Comparison of ENCODE assay signal across 6 cellular contexts in the genomic region with DNA sequence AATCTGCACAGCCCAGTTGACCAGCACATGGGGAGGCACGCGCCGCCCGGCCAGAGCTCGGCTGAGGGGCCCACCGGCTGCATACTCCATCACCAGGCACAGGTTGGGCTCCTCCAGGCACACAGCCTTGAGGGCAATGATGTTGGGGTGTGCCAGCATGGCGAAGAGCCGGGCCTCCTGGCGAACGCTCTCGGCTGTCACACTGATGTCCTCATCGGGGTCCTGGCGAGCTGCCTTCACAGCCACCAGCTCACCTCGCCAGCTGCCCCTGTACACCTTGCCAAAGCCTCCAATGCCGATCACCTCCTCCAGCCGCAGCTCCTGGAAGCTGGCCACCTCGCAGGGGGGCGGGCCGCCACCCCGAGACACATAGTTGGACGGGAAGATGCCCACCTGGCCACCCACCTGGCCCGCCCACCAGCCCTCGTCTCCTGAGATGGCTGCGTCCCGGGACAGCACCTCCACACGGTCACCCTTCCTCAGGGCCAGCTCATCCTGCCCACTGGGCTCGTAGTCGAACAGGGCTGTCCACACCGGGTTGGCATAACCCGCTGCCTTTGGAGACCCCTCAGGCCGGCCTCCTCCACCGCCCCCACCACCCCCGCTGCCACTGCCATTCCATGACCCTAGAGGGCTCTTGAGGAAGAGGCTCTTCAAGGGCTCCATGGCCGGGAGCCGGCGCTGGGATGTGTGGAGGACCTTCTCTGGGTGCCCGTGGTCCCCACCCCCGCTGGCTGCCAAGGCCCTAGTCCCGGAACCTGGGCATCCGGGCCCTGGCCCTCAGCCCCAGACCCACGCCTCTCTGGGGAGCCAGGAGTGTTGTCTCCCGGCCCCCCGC. TPM values are rescaled to one million over a fixed set of nuclear protein-coding genes. Genes with fewer than 3 reads are reported as not detected.
DNase-seq lines count a peak whose midpoint lies in the region; ATAC-seq and TF ChIP-seq lines count a peak whose summit lies in the region.

No MANE protein-coding gene starts in this region.

- CTCF ChIA-PET in Caco-2 (lab: Charles Lee) = interaction anchor here (0.5 to 1.0 kb wide), 2 partner anchors 19 to 60 kb away, joined by 3 to 4 read pairs; no protein-coding TSS in a partner anchor

- H3K4me1 Mint-ChIP-seq in Caco-2 (ENCODE audit: low read depth, unreplicated experiment) = peaks cover 31% of the 10 kb centered on the region
- H3K4me1 Mint-ChIP-seq in immature natural killer cell = peaks cover 60 to 63% of the 10 kb centered on the region in 2 donors

- peaks cover 17% of the 10 kb centered on the region for H3K4me1 ChIP-seq in Caco-2

- H3K36me3 Mint-ChIP-seq in Caco-2 (ENCODE audit: insufficient read depth, unreplicated experiment) (peaks cover 57% of the 10 kb centered on the region), immature natural killer cell (peaks cover 0 to 9% (median 0%) of the 10 kb centered on the region in 3 donors)

- H3K27ac Mint-ChIP-seq in Caco-2 (ENCODE audit: unreplicated experiment) (peak overlapping the region; percentile 96), immature natural killer cell (peak overlapping the region; percentile 67 to 92 (median 86))

- no peak for ATAC-seq in GM18867 (IDR thresholded peaks at IDR 0.05; ENCODE audit: unreplicated experiment)

- intact Hi-C loops in Caco-2 (cut with micrococcal nuclease; ENCODE audit: unreplicated experiment) = no loop called here

- H3K4me3 Mint-ChIP-seq in Caco-2 (ENCODE audit: unreplicated experiment) (peak overlapping the region; percentile 96), immature natural killer cell (peak overlapping the region; percentile 77 to 97 (median 86))

- no peaks in the 10 kb centered on the region for H3K9me3 ChIP-seq in Caco-2

- H3K27me3 Mint-ChIP-seq in Caco-2 (ENCODE audit: insufficient read depth, unreplicated experiment) = no peaks in the 10 kb centered on the region
- H3K27me3 Mint-ChIP-seq in immature natural killer cell (ENCODE audit: low read depth in 3 of 3) = peaks cover 5 to 8% (median 5%) of the 10 kb centered on the region in 3 donors

- H3K9me3 Mint-ChIP-seq in Caco-2 (ENCODE audit: unreplicated experiment) = no peaks in the 10 kb centered on the region
- no peaks in the 10 kb centered on the region for H3K9me3 Mint-ChIP-seq in immature natural killer cell

- H3K27me3 ChIP-seq in Caco-2 (replicated peaks; ENCODE audit: control insufficient read depth, insufficient read depth, low read length) = no peaks in the 10 kb centered on the region

- peak overlapping the region; percentile 91 for H3K4me3 ChIP-seq in Caco-2 (ENCODE audit: low read depth, low read length)

- POLR2A ChIA-PET in Caco-2 (lab: Charles Lee) = interaction anchor here (0.7 kb wide), 1 partner anchor 29 kb away, joined by 3 read pairs; no protein-coding TSS in a partner anchor

- H3K36me3 ChIP-seq in Caco-2 (ENCODE audit: control insufficient read depth, insufficient read depth, low read length) = peaks cover 7% of the 10 kb centered on the region

- no peak for DNase-seq in Caco-2
- DNase-seq in T-helper 2 cell = peak in 3 of 5 experiments; percentile 11 to 24 (median 13)
- DNase-seq in immature natural killer cell = no peak
- DNase-seq in NCI-H82 (lab: John Stamatoyannopoulos, UW) = no peak
- DNase-seq in SIG-M5 (lab: John Stamatoyannopoulos, UW) = no peak

- no peak for TF ChIP-seq CTCF in Caco-2 (IDR thresholded peaks at IDR 0.05; ENCODE audit: insufficient read depth in 1 of 2, low read depth in 1 of 2, low read length in 1 of 2, severe bottlenecking in 1 of 2, unreplicated experiment in 1 of 2)

- TSS peak; percentile 38 for BruUV-seq in Caco-2 (replicated peaks; lab: Mats Ljungman, UMichigan)

RNA-seq across cellular contexts. Expression of a gene that starts 0.7 kb away (rescaled TPM):
- total RNA-seq in Caco-2 (2022) = 80.5 and 89.2 TPM in 2 replicates
- 10 to 100 TPM; 11.1 to 29.5 (median 12.3) TPM for polyA plus RNA-seq in immature natural killer cell

RNA-seq across cellular contexts. Expression of a gene that starts 2.3 kb away (rescaled TPM):
- 52.7 and 52.8 TPM in 2 replicates for total RNA-seq in Caco-2 (2022)
- polyA plus RNA-seq in immature natural killer cell = 10 to 100 TPM in 1 of 3 donors, under 1 TPM in 2; 0.14 to 11.7 (median 0.89) TPM

RNA-seq across cellular contexts. Expression of a gene that starts 17.7 kb away (rescaled TPM):
- total RNA-seq in Caco-2 (2022) = 0.39 and 0.49 TPM in 2 replicates
- polyA plus RNA-seq in immature natural killer cell = not detected

RNA-seq across cellular contexts. Expression of a gene that starts 24.6 kb away (rescaled TPM):
- total RNA-seq in Caco-2 (2022) = 30.5 and 35.1 TPM in 2 replicates
- polyA plus RNA-seq in immature natural killer cell = 100 to 1,000 TPM; 166 to 430 (median 222) TPM

RNA-seq across cellular contexts. Expression of a gene that starts 37.5 kb away (rescaled TPM):
- 19.2 and 19.6 TPM in 2 replicates for total RNA-seq in Caco-2 (2022)
- 10 to 100 TPM; 14.8 to 19.3 (median 17.7) TPM for polyA plus RNA-seq in immature natural killer cell

Comparison
In these comparisons a context has a peak if more than half of its experiments do, and no peak if none do; other contexts are left out.
1. DNase-seq: peak in T-helper 2 cell (3 of 5); none in Caco-2 (0 of 2), immature natural killer cell (0 of 3), NCI-H82 (single experiment) and SIG-M5 (single experiment).